10 cellular contexts compared by ENCODE assay signal in the genomic region with DNA sequence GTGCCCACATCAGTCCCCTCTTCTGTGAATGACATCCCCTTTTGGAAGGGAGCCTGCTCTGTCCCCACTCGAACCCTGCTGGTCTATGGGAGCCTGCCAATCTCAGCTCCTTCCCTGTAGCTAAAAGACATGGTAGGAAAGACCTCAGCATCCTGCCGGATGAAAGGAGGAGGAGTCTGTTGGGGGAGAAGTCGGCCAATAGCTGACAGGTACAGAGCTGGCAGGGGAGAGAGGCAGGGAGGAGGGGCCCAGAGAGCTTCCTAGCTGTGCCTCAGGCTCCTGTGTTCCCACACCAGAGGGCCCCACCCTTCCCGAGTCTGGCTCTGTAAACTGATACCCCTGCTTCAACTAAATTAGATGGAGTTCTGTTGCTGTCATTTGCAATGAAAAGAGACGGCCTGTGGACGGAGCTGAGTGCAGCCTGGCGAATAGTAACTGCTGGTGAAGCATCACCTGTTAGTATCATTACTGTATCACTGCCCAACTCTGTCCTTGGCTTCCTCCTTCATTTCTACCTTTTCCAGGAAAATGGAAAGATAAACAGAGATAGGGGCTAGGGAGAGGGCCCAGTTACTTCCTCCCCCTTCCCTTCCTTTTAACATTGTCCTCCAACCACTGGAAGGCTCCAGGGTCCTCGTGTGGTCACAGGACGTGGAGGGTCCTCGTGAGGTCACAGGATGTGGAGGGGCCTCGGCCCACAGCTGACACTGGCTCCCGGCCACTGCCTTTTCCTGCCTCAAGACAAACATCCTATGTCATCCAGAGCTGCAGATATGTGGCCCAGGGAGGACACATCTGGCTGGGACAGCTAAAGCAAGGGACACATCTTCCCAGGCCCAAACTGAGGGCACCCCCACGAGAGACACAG. TPM values are rescaled to one million over a fixed set of nuclear protein-coding genes. Genes with fewer than 3 reads are reported as not detected.
DNase-seq lines count a peak whose midpoint lies in the region; ATAC-seq and TF ChIP-seq lines count a peak whose summit lies in the region.
"Had no signal": no experiment of that assay in that cellular context is flagged by ENCODE, and none has a peak within 500 bp of the region (broad histone marks: within the 10 kb centered on the region; RNA-seq: fewer than 3 reads in every experiment).

No MANE protein-coding gene starts in this region.

- H2AFZ ChIP-seq in DND-41 (ENCODE audit: low read depth, low read length): no peak overlapping the region

- DNase-seq in DND-41 (no peak), NCI-H2171 treated with DMSO at 0.1 percent for 48 hours (lab: John Stamatoyannopoulos, UW) (peak; percentile 91), cerebellar cortex (ENCODE audit: low spot score) (peak; percentile 87), mesothelial cell of epicardium (ENCODE audit: low spot score in 2 of 2, unreplicated experiment in 2 of 2) (peak in 1 of 2 experiments; percentile 59), natural killer cell (no peak), mucosa of descending colon (no peak)
- DNase-seq: effector CD8-positive, alpha-beta T cell had no signal

- H3K27me3 ChIP-seq in DND-41 (ENCODE audit: insufficient read depth, low read length, poor library complexity): no peaks in the 10 kb centered on the region

- H3K36me3 Mint-ChIP-seq in mesothelial cell of epicardium (peaks cover 10% of the 10 kb centered on the region), natural killer cell (no peaks in the 10 kb centered on the region)

- H3K9me3 ChIP-seq in DND-41 (ENCODE audit: insufficient read depth, low read length, severe bottlenecking): no peaks in the 10 kb centered on the region
- H3K9me3 ChIP-seq in mucosa of descending colon: no peaks in the 10 kb centered on the region

- peaks cover 41% of the 10 kb centered on the region for H3K4me1 Mint-ChIP-seq in mesothelial cell of epicardium
- H3K4me1 Mint-ChIP-seq in natural killer cell: peaks cover 5% of the 10 kb centered on the region in 2 donors

- peaks cover 92% of the 10 kb centered on the region for H3K79me2 ChIP-seq in DND-41 (ENCODE audit: insufficient read depth, low read length)

- H3K36me3 ChIP-seq in DND-41 (ENCODE audit: insufficient read depth, low read length) (peaks cover 34% of the 10 kb centered on the region), mucosa of descending colon (ENCODE audit: low read depth) (no peaks in the 10 kb centered on the region)

- intact Hi-C loops in natural killer cell (cut with micrococcal nuclease): no loop called here
- intact Hi-C loops in mucosa of descending colon (cut with DNase I, micrococcal nuclease): no loop called here

- no peaks in the 10 kb centered on the region; the same call in 1 of the 2 replicates for H3K4me1 ChIP-seq in DND-41 (ENCODE audit: insufficient read depth, low read length)
- no peaks in the 10 kb centered on the region for H3K4me1 ChIP-seq in mucosa of descending colon (ENCODE audit: low read depth)

- H3K4me3 ChIP-seq in DND-41 (ENCODE audit: low read depth in 1 of 2, low read length in 2 of 2) (no peak overlapping the region), mucosa of descending colon (no peak overlapping the region)

- TF ChIP-seq CTCF in DND-41 (IDR thresholded peaks at IDR 0.05; ENCODE audit: borderline replicate concordance, extremely low read depth, low read length, poor library complexity, severe bottlenecking) (no peak), mesothelial cell of epicardium (IDR thresholded peaks at IDR 0.05; ENCODE audit: unreplicated experiment) (no peak), natural killer cell (IDR thresholded peaks at IDR 0.05) (no peak), mucosa of descending colon (IDR thresholded peaks at IDR 0.05) (no peak)

- no peaks in the 10 kb centered on the region for H3K9me3 Mint-ChIP-seq in mesothelial cell of epicardium
- H3K9me3 Mint-ChIP-seq in natural killer cell: no peaks in the 10 kb centered on the region

- no peak overlapping the region for H3K4me2 ChIP-seq in DND-41 (ENCODE audit: insufficient read depth, low read length)

- no peak overlapping the region for H3K9ac ChIP-seq in DND-41 (ENCODE audit: low read depth, low read length)

- H3K27me3 Mint-ChIP-seq in mesothelial cell of epicardium (ENCODE audit: low read depth) (no peaks in the 10 kb centered on the region), natural killer cell (ENCODE audit: low read depth in 2 of 2) (peaks cover 0 to 9% of the 10 kb centered on the region in 2 donors)

- ATAC-seq in DND-41 (ENCODE audit: insufficient read depth, low read depth): no peak
- no peak for ATAC-seq in GM18868 (IDR thresholded peaks at IDR 0.05; ENCODE audit: unreplicated experiment)
- ATAC-seq in natural killer cell: no peak
- ATAC-seq in HG02798 (IDR thresholded peaks at IDR 0.05; ENCODE audit: poor library complexity, unreplicated experiment): no peak
- no peak for ATAC-seq in mucosa of descending colon

- H3K4me3 Mint-ChIP-seq in mesothelial cell of epicardium (no peak overlapping the region), natural killer cell (no peak overlapping the region)

- peak overlapping the region; percentile 85 for H3K27ac Mint-ChIP-seq in mesothelial cell of epicardium
- H3K27ac Mint-ChIP-seq in natural killer cell: no peak overlapping the region

- peak overlapping the region; percentile 36; the same call in 1 of the 2 replicates for H3K27ac ChIP-seq in DND-41 (ENCODE audit: low read length)

- peaks cover 45% of the 10 kb centered on the region for H4K20me1 ChIP-seq in DND-41 (ENCODE audit: insufficient read depth, low read length)

RNA-seq across cellular contexts. Expression of gene FXYD6, which starts 15.1 kb away (rescaled TPM):
- total RNA-seq in mesothelial cell of epicardium: 114 to 125 TPM (median 116 TPM) in 3 replicates
- total RNA-seq in natural killer cell: under 1 TPM in 2 of 3 donors, not detected in 1; 0.20 to 0.90 TPM
- total RNA-seq in mucosa of descending colon: 100 to 1,000 TPM in 1 of 3 donors, 10 to 100 TPM in 2; 10.2 to 246 (median 15.9) TPM
- total RNA-seq: T-helper 1 cell treated with Interleukin-12 subunit alpha and Interleukin-12 subunit beta and Interleukin-4 antibody, amounts not matched to agents 30 ng/mL and 1 ng/mL, for 36 hours had no signal

RNA-seq across cellular contexts. Expression of gene FXYD2, which starts 36.8 kb away (rescaled TPM):
- 5.7 to 7.1 TPM (median 6.3 TPM) in 3 replicates for total RNA-seq in mesothelial cell of epicardium
- under 1 TPM in 2 of 3 donors, not detected in 1; 0.75 to 0.78 TPM for total RNA-seq in natural killer cell
- 1 to 10 TPM; 1.2 to 9.1 (median 1.5) TPM for total RNA-seq in mucosa of descending colon

Comparison
In these comparisons a context has a peak if more than half of its experiments do, and no peak if none do; other contexts are left out.
1. DNase-seq: peak in NCI-H2171 treated with DMSO at 0.1 percent for 48 hours (single experiment) and cerebellar cortex (single experiment); none in DND-41 (single experiment), natural killer cell (single experiment) and mucosa of descending colon (0 of 3).
2. RNA of gene FXYD6, which starts 15.1 kb away (total RNA-seq): 114 to 125 TPM in mesothelial cell of epicardium and 10.2 to 246 TPM in mucosa of descending colon; 0.20 to 0.90 TPM in natural killer cell; every median in the first group is over 4 times any median in the second.